Comparison of ENCODE assay signal across 9 cellular contexts in the genomic region with DNA sequence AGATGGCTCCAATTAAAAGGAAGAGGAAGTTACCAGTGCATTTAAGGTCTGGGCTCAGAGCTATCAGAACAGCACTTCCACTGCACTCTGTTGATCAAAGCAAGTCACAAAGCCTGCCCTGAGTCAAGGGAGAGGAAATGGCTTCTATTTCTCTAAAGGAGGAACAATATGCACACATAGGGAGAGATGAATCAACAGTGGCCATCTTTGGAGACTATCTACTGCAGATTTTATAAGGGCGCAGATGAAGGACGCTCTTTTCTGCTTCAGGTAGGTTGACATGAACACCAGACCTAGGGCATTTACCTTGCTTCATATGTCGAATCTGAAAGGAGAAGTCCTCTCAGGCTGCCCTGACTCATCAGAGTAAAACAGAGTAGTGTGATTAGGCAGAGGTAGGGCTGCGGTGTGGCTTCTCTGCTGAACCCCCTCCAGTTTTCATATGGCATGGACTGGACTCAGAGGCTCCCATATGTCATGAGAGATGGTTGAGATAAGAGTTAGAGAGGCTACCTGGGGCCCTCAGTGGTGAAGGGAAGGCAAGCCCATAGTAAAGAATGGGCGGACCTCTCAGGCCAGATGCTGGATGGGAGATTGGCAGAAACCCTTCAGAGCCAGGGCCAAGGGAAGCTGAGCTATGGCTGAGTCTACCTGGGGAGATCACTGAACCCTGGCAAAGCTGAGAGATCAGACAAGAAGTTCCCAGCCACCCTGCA.
DNase-seq lines count a peak whose midpoint lies in the region; ATAC-seq, FAIRE-seq and TF ChIP-seq lines count a peak whose summit lies in the region.
"Had no signal": no experiment of that assay in that cellular context is flagged by ENCODE, and none has a peak within 500 bp of the region (broad histone marks: within the 10 kb centered on the region; RNA-seq: fewer than 3 reads in every experiment).

No MANE protein-coding gene starts in this region.

- peaks cover 56% of the 10 kb centered on the region for H3F3A ChIP-seq in PC-9 (ENCODE audit: insufficient read depth, low read depth)

- H4K20me1 ChIP-seq in PC-9 (ENCODE audit: insufficient read depth): no peaks in the 10 kb centered on the region

- intact Hi-C loops in PC-9 (cut with micrococcal nuclease; ENCODE audit: unreplicated experiment) (no loop called here), aorta (cut with DNase I) (loop anchor here in 1 of 2 donors (5.0 kb wide), 1 partner anchor 40 kb away; no protein-coding TSS in a partner anchor), pancreas (cut with DNase I) (no loop called here)

- no peak for DNase-seq in PC-9
- DNase-seq in central memory CD4-positive, alpha-beta T cell: peak; percentile 56
- DNase-seq in aorta: no peak
- no peak for DNase-seq in C1 segment of cervical spinal cord (lab: John Stamatoyannopoulos, UW)
- DNase-seq in kidney tubule cell (ENCODE audit: low spot score): no peak
- no peak for DNase-seq in pancreas

- H3K36me3 ChIP-seq in PC-9 (ENCODE audit: low read depth): no peaks in the 10 kb centered on the region
- no peaks in the 10 kb centered on the region for H3K36me3 ChIP-seq in aorta (ENCODE audit: control insufficient read depth in 1 of 2, insufficient read depth in 2 of 2, low read length in 1 of 2)
- no peaks in the 10 kb centered on the region for H3K36me3 ChIP-seq in pancreas

- POLR2A ChIA-PET in PC-9 (lab: Charles Lee; ENCODE audit: unreplicated experiment): interaction anchor here (0.5 kb wide), 1 partner anchor 9 kb away, joined by 3 read pairs; no protein-coding TSS in a partner anchor

- H3K27ac ChIP-seq in PC-9 (peak overlapping the region; percentile 97), aorta (ENCODE audit: low read depth in 1 of 2, low read length in 2 of 2) (peak overlapping the region; percentile 34 to 43), pancreas (peak overlapping the region in 1 of 4 donors; percentile 8)

- no peak overlapping the region for H2AFZ ChIP-seq in PC-9

- no TSS peak for BruUV-seq in PC-9 (replicated peaks; lab: Mats Ljungman, UMichigan)

- TF ChIP-seq CTCF in PC-9 (conservative IDR thresholded peaks at IDR 0.05) (no peak), pancreas (IDR thresholded peaks at IDR 0.05) (no peak)

- H3K9me3 ChIP-seq in PC-9 (ENCODE audit: insufficient read depth, low read depth): no peaks in the 10 kb centered on the region
- no peaks in the 10 kb centered on the region for H3K9me3 ChIP-seq in aorta (ENCODE audit: control insufficient read depth, low read length)
- no peaks in the 10 kb centered on the region for H3K9me3 ChIP-seq in pancreas

- H3K9me2 ChIP-seq in PC-9 (ENCODE audit: insufficient read depth): no peaks in the 10 kb centered on the region

- H3K4me1 ChIP-seq in PC-9 (replicated peaks; ENCODE audit: insufficient read depth) (peaks cover 75% of the 10 kb centered on the region), aorta (ENCODE audit: control insufficient read depth in 1 of 2, insufficient read depth in 2 of 2, low read length in 2 of 2) (peaks cover 0 to 2% of the 10 kb centered on the region in 2 donors), pancreas (peaks cover 9 to 24% (median 14%) of the 10 kb centered on the region in 3 donors)

- 88 to 96% methylated on average over 5 of the region's 5 CpGs for WGBS in aorta, 2 donors
- WGBS in pancreas, 2 donors: 80 to 92% methylated on average over 5 of the region's 5 CpGs

- ATAC-seq in GM18517 (IDR thresholded peaks at IDR 0.05; ENCODE audit: unreplicated experiment): peak; percentile 67
- peak; percentile 81 for ATAC-seq in HG02759 (IDR thresholded peaks at IDR 0.05; ENCODE audit: unreplicated experiment)
- ATAC-seq in aorta (ENCODE audit: low FRiP score): no peak
- no peak for ATAC-seq in pancreas

- FAIRE-seq in pancreas (lab: Jason Lieb, UNC): no peak
- FAIRE-seq: endometrium had no signal

- 0 out of 2 replicates have a peak, but pooled peaks cover 4% of the 10 kb centered on the region for H3K79me2 ChIP-seq in PC-9 (ENCODE audit: low read depth)

- H3K27me3 ChIP-seq in PC-9 (ENCODE audit: insufficient read depth, low read depth): no peaks in the 10 kb centered on the region
- no peaks in the 10 kb centered on the region for H3K27me3 ChIP-seq in aorta (ENCODE audit: control insufficient read depth in 1 of 2, insufficient read depth in 2 of 2, low read length in 1 of 2)
- no peaks in the 10 kb centered on the region for H3K27me3 ChIP-seq in pancreas

- H3K4me3 ChIP-seq in PC-9 (no peak overlapping the region), aorta (ENCODE audit: low read length in 2 of 2) (no peak overlapping the region), pancreas (no peak overlapping the region)

- CTCF ChIA-PET in PC-9 (lab: Charles Lee): interaction anchor here (0.6 kb wide), 1 partner anchor 627 kb away, joined by 3 read pairs; no protein-coding TSS in a partner anchor

- H3K4me2 ChIP-seq in PC-9: peak overlapping the region; percentile 65

Comparison
In these comparisons a context has a peak if more than half of its experiments do, and no peak if none do; other contexts are left out.
1. ATAC-seq: peak in GM18517 (single experiment) and HG02759 (single experiment); none in aorta (single experiment) and pancreas (0 of 4).